1 cellular context compared by ENCODE assay signal in the genomic region with DNA sequence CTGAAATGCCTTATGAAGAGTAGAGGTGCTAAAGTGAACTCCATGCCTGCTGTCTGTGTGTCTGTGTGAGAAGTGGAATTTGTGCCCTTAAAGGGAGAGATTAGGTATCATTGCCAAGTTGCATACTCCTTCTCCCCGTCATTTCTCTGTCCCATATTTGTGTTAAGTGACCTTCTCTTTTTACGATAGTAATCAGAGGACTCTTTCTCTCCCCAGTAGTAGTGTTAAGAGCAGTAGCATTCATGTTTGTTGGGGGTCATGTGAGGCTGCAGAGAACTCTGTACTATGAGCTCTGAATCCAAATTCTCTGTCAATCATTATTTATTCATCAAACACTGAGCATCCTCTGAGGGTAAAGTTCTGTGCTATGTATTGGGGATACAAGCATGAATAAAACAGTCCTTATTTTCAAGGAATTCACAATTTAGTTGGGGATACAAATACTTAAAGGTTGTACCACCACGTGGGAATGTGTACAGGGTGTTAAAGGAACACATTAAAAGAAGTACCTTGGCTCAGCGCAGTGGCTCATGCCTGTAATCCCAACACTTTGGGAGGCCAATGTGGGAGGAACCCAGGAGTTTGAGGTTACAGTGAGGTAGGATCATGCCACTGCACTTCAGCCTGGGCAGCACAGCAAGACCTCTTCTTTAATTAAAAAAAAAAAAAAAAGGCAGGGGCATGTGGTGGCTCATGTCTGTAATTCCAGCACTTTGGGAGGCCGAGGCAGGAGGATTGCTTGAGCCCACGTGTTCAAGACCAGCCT.
TF ChIP-seq lines count a peak whose summit lies in the region.

No MANE protein-coding gene starts in this region.

TF ChIP-seq in HepG2, 621 proteins besides CTCF, POLR2A, EP300 and RAD21 (continued from another document and continues in another):
- TF ChIP-seq, protein P1, sequence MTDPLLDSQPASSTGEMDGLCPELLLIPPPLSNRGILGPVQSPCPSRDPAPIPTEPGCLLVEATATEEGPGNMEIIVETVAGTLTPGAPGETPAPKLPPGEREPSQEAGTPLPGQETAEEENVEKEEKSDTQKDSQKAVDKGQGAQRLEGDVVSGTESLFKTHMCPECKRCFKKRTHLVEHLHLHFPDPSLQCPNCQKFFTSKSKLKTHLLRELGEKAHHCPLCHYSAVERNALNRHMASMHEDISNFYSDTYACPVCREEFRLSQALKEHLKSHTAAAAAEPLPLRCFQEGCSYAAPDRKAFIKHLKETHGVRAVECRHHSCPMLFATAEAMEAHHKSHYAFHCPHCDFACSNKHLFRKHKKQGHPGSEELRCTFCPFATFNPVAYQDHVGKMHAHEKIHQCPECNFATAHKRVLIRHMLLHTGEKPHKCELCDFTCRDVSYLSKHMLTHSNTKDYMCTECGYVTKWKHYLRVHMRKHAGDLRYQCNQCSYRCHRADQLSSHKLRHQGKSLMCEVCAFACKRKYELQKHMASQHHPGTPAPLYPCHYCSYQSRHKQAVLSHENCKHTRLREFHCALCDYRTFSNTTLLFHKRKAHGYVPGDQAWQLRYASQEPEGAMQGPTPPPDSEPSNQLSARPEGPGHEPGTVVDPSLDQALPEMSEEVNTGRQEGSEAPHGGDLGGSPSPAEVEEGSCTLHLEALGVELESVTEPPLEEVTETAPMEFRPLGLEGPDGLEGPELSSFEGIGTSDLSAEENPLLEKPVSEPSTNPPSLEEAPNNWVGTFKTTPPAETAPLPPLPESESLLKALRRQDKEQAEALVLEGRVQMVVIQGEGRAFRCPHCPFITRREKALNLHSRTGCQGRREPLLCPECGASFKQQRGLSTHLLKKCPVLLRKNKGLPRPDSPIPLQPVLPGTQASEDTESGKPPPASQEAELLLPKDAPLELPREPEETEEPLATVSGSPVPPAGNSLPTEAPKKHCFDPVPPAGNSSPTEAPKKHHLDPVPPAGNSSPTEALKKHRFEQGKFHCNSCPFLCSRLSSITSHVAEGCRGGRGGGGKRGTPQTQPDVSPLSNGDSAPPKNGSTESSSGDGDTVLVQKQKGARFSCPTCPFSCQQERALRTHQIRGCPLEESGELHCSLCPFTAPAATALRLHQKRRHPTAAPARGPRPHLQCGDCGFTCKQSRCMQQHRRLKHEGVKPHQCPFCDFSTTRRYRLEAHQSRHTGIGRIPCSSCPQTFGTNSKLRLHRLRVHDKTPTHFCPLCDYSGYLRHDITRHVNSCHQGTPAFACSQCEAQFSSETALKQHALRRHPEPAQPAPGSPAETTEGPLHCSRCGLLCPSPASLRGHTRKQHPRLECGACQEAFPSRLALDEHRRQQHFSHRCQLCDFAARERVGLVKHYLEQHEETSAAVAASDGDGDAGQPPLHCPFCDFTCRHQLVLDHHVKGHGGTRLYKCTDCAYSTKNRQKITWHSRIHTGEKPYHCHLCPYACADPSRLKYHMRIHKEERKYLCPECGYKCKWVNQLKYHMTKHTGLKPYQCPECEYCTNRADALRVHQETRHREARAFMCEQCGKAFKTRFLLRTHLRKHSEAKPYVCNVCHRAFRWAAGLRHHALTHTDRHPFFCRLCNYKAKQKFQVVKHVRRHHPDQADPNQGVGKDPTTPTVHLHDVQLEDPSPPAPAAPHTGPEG (CRISPR knock-in tag; IDR thresholded peaks at IDR 0.05), result no peak
- TF ChIP-seq, protein P2, sequence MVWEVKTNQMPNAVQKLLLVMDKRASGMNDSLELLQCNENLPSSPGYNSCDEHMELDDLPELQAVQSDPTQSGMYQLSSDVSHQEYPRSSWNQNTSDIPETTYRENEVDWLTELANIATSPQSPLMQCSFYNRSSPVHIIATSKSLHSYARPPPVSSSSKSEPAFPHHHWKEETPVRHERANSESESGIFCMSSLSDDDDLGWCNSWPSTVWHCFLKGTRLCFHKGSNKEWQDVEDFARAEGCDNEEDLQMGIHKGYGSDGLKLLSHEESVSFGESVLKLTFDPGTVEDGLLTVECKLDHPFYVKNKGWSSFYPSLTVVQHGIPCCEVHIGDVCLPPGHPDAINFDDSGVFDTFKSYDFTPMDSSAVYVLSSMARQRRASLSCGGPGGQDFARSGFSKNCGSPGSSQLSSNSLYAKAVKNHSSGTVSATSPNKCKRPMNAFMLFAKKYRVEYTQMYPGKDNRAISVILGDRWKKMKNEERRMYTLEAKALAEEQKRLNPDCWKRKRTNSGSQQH (CRISPR knock-in tag; IDR thresholded peaks at IDR 0.05; ENCODE audit: low read depth), result no peak
- TF ChIP-seq ZNF891 (CRISPR knock-in tag; IDR thresholded peaks at IDR 0.05) (no peak), POLR2AphosphoS5 (IDR thresholded peaks at IDR 0.05; ENCODE audit: low read depth, low read length) (0 out of 2 replicates have a peak, but pooled peaks have one; percentile 19), MXI1 (IDR thresholded peaks at IDR 0.05; ENCODE audit: borderline replicate concordance, low read depth, low read length) (peak; percentile 33; the same call in 1 of the 3 replicates), ZNF136 (CRISPR knock-in tag; IDR thresholded peaks at IDR 0.05; ENCODE audit: low read depth) (no peak), MAFG (CRISPR knock-in tag; IDR thresholded peaks at IDR 0.05) (no peak), SIX1 (CRISPR knock-in tag; IDR thresholded peaks at IDR 0.05; ENCODE audit: borderline replicate concordance) (peak; percentile 72; the same call in 1 of the 2 replicates), HNF4A (CRISPR knock-in tag; IDR thresholded peaks at IDR 0.05) (peak; percentile 97), NFE2L2 (IDR thresholded peaks at IDR 0.05; ENCODE audit: low read length) (no peak), REL (CRISPR knock-in tag; conservative IDR thresholded peaks at IDR 0.05) (no peak), ZNF564 (CRISPR knock-in tag; IDR thresholded peaks at IDR 0.05) (no peak), JDP2 (CRISPR knock-in tag; IDR thresholded peaks at IDR 0.05; ENCODE audit: borderline replicate concordance) (no peak), ZNF124 (CRISPR knock-in tag; IDR thresholded peaks at IDR 0.05) (no peak), ZNF552 (CRISPR knock-in tag; IDR thresholded peaks at IDR 0.05; ENCODE audit: borderline replicate concordance) (no peak), ZNF850 (CRISPR knock-in tag; conservative IDR thresholded peaks at IDR 0.05) (no peak)
- TF ChIP-seq, protein P3, sequence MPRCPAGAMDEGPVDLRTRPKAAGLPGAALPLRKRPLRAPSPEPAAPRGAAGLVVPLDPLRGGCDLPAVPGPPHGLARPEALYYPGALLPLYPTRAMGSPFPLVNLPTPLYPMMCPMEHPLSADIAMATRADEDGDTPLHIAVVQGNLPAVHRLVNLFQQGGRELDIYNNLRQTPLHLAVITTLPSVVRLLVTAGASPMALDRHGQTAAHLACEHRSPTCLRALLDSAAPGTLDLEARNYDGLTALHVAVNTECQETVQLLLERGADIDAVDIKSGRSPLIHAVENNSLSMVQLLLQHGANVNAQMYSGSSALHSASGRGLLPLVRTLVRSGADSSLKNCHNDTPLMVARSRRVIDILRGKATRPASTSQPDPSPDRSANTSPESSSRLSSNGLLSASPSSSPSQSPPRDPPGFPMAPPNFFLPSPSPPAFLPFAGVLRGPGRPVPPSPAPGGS (CRISPR knock-in tag; IDR thresholded peaks at IDR 0.05), result no peak
- TF ChIP-seq, protein P4, sequence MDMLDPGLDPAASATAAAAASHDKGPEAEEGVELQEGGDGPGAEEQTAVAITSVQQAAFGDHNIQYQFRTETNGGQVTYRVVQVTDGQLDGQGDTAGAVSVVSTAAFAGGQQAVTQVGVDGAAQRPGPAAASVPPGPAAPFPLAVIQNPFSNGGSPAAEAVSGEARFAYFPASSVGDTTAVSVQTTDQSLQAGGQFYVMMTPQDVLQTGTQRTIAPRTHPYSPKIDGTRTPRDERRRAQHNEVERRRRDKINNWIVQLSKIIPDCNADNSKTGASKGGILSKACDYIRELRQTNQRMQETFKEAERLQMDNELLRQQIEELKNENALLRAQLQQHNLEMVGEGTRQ (IDR thresholded peaks at IDR 0.05; ENCODE audit: low read depth, low read length), result no peak; the same call in 1 of the 2 replicates
- TF ChIP-seq, protein P4 (CRISPR knock-in tag; IDR thresholded peaks at IDR 0.05; ENCODE audit: borderline replicate concordance), result peak; percentile 72; the same call in 1 of the 2 replicates
- TF ChIP-seq, protein P5, sequence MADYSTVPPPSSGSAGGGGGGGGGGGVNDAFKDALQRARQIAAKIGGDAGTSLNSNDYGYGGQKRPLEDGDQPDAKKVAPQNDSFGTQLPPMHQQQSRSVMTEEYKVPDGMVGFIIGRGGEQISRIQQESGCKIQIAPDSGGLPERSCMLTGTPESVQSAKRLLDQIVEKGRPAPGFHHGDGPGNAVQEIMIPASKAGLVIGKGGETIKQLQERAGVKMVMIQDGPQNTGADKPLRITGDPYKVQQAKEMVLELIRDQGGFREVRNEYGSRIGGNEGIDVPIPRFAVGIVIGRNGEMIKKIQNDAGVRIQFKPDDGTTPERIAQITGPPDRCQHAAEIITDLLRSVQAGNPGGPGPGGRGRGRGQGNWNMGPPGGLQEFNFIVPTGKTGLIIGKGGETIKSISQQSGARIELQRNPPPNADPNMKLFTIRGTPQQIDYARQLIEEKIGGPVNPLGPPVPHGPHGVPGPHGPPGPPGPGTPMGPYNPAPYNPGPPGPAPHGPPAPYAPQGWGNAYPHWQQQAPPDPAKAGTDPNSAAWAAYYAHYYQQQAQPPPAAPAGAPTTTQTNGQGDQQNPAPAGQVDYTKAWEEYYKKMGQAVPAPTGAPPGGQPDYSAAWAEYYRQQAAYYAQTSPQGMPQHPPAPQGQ (CRISPR knock-in tag; IDR thresholded peaks at IDR 0.05; ENCODE audit: borderline replicate concordance), result no peak
- TF ChIP-seq, protein P6, sequence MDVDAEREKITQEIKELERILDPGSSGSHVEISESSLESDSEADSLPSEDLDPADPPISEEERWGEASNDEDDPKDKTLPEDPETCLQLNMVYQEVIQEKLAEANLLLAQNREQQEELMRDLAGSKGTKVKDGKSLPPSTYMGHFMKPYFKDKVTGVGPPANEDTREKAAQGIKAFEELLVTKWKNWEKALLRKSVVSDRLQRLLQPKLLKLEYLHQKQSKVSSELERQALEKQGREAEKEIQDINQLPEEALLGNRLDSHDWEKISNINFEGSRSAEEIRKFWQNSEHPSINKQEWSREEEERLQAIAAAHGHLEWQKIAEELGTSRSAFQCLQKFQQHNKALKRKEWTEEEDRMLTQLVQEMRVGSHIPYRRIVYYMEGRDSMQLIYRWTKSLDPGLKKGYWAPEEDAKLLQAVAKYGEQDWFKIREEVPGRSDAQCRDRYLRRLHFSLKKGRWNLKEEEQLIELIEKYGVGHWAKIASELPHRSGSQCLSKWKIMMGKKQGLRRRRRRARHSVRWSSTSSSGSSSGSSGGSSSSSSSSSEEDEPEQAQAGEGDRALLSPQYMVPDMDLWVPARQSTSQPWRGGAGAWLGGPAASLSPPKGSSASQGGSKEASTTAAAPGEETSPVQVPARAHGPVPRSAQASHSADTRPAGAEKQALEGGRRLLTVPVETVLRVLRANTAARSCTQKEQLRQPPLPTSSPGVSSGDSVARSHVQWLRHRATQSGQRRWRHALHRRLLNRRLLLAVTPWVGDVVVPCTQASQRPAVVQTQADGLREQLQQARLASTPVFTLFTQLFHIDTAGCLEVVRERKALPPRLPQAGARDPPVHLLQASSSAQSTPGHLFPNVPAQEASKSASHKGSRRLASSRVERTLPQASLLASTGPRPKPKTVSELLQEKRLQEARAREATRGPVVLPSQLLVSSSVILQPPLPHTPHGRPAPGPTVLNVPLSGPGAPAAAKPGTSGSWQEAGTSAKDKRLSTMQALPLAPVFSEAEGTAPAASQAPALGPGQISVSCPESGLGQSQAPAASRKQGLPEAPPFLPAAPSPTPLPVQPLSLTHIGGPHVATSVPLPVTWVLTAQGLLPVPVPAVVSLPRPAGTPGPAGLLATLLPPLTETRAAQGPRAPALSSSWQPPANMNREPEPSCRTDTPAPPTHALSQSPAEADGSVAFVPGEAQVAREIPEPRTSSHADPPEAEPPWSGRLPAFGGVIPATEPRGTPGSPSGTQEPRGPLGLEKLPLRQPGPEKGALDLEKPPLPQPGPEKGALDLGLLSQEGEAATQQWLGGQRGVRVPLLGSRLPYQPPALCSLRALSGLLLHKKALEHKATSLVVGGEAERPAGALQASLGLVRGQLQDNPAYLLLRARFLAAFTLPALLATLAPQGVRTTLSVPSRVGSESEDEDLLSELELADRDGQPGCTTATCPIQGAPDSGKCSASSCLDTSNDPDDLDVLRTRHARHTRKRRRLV (CRISPR knock-in tag; IDR thresholded peaks at IDR 0.05), result no peak
- TF ChIP-seq, protein P7, sequence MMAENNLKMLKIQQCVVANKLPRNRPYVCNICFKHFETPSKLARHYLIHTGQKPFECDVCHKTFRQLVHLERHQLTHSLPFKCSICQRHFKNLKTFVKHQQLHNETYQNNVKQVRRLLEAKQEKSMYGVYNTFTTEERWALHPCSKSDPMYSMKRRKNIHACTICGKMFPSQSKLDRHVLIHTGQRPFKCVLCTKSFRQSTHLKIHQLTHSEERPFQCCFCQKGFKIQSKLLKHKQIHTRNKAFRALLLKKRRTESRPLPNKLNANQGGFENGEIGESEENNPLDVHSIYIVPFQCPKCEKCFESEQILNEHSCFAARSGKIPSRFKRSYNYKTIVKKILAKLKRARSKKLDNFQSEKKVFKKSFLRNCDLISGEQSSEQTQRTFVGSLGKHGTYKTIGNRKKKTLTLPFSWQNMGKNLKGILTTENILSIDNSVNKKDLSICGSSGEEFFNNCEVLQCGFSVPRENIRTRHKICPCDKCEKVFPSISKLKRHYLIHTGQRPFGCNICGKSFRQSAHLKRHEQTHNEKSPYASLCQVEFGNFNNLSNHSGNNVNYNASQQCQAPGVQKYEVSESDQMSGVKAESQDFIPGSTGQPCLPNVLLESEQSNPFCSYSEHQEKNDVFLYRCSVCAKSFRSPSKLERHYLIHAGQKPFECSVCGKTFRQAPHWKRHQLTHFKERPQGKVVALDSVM (CRISPR knock-in tag; IDR thresholded peaks at IDR 0.05), result peak; percentile 84
- TF ChIP-seq, protein P8, sequence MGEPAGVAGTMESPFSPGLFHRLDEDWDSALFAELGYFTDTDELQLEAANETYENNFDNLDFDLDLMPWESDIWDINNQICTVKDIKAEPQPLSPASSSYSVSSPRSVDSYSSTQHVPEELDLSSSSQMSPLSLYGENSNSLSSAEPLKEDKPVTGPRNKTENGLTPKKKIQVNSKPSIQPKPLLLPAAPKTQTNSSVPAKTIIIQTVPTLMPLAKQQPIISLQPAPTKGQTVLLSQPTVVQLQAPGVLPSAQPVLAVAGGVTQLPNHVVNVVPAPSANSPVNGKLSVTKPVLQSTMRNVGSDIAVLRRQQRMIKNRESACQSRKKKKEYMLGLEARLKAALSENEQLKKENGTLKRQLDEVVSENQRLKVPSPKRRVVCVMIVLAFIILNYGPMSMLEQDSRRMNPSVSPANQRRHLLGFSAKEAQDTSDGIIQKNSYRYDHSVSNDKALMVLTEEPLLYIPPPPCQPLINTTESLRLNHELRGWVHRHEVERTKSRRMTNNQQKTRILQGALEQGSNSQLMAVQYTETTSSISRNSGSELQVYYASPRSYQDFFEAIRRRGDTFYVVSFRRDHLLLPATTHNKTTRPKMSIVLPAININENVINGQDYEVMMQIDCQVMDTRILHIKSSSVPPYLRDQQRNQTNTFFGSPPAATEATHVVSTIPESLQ (CRISPR knock-in tag; conservative IDR thresholded peaks at IDR 0.05), result no peak
- TF ChIP-seq, protein P9, sequence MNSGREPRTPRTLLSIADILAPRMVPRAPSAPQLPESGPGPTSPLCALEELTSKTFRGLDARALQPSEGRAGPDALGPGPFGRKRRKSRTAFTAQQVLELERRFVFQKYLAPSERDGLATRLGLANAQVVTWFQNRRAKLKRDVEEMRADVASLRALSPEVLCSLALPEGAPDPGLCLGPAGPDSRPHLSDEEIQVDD (CRISPR knock-in tag; IDR thresholded peaks at IDR 0.05; ENCODE audit: borderline replicate concordance), result no peak
- TF ChIP-seq, protein P10, sequence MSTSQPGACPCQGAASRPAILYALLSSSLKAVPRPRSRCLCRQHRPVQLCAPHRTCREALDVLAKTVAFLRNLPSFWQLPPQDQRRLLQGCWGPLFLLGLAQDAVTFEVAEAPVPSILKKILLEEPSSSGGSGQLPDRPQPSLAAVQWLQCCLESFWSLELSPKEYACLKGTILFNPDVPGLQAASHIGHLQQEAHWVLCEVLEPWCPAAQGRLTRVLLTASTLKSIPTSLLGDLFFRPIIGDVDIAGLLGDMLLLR (CRISPR knock-in tag; IDR thresholded peaks at IDR 0.05), result no peak
